In genomic region chr20:6142348-6142993, GRCh38 we compare ENCODE assay signal across 9 cellular contexts. TPM values are rescaled to one million over a fixed set of nuclear protein-coding genes. Genes with fewer than 3 reads are reported as not detected.
DNase-seq lines count a peak whose midpoint lies in the region; ATAC-seq and TF ChIP-seq lines count a peak whose summit lies in the region.
"Had no signal": no experiment of that assay in that cellular context is flagged by ENCODE, and none has a peak within 500 bp of the region (broad histone marks: within the 10 kb centered on the region; RNA-seq: fewer than 3 reads in every experiment).

No MANE protein-coding gene starts in this region.

- H3K27me3 ChIP-seq in MM.1S (replicated peaks; ENCODE audit: insufficient read depth, low read length), result no peaks in the 10 kb centered on the region

- H3K4me1 Mint-ChIP-seq in brain (peaks cover 4% of the 10 kb centered on the region), immature natural killer cell (no peaks in the 10 kb centered on the region)

- H3K36me3 ChIP-seq in MM.1S (replicated peaks; ENCODE audit: insufficient read depth, low read length), result no peaks in the 10 kb centered on the region

- H4K20me1 ChIP-seq in MM.1S (ENCODE audit: insufficient read depth, low read length), result no peaks in the 10 kb centered on the region

- H3K9me3 ChIP-seq in MM.1S (replicated peaks; ENCODE audit: insufficient read depth, low read length), result no peaks in the 10 kb centered on the region

- no peak overlapping the region for H3K4me3 ChIP-seq in MM.1S (ENCODE audit: low read length)

- H3K9me2 ChIP-seq in MM.1S (replicated peaks; ENCODE audit: insufficient read depth, low read length), result no peaks in the 10 kb centered on the region

- TF ChIP-seq CTCF in MM.1S (IDR thresholded peaks at IDR 0.05; ENCODE audit: low read length) (peak; percentile 85), brain (conservative IDR thresholded peaks at IDR 0.05) (peak; percentile 81 to 84)

- H3K27ac Mint-ChIP-seq in brain (peak overlapping the region in 1 of 5 experiments; percentile 34), immature natural killer cell (no peak overlapping the region)
- H3K27ac Mint-ChIP-seq: activated naive CD4-positive, alpha-beta T cell treated with anti-CD3 and anti-CD28 coated beads, Interleukin-2, amount 50 U/mL, for 72 hours had no signal

- peaks cover 16% of the 10 kb centered on the region for H3K27me3 Mint-ChIP-seq in brain
- peaks cover 0 to 12% (median 0%) of the 10 kb centered on the region in 3 donors for H3K27me3 Mint-ChIP-seq in immature natural killer cell (ENCODE audit: low read depth in 3 of 3)

- H2AFZ ChIP-seq in MM.1S (ENCODE audit: low read length), result no peak overlapping the region

- H3K4me1 ChIP-seq in MM.1S (ENCODE audit: low read length), result no peaks in the 10 kb centered on the region

- peak overlapping the region in 1 of 5 experiments; percentile 61 for H3K4me3 Mint-ChIP-seq in brain
- no peak overlapping the region for H3K4me3 Mint-ChIP-seq in immature natural killer cell

- H3K4me2 ChIP-seq in MM.1S (ENCODE audit: low read depth, low read length), result no peak overlapping the region

- no peaks in the 10 kb centered on the region for H3K79me2 ChIP-seq in MM.1S (ENCODE audit: low read length)

- DNase-seq in DMS53 (lab: John Stamatoyannopoulos, UW), result peak; percentile 80
- DNase-seq in MM.1S, result peak; percentile 62
- peak; percentile 69 for DNase-seq in SHP77 treated with DMSO at 0.1 percent for 48 hours (lab: John Stamatoyannopoulos, UW)
- DNase-seq in immature natural killer cell, result peak; percentile 11 to 26 (median 23)
- peak; percentile 8 for DNase-seq in stimulated activated CD4-positive, alpha-beta T cell treated with anti-CD3 and anti-CD28 coated beads, Interleukin-1b, Interleukin-23, amount 100 ng/mL, for 48 hours
- no peak for DNase-seq in NCI-H187 treated with DMSO at 0.1 percent for 48 hours (lab: John Stamatoyannopoulos, UW)

- no peak overlapping the region for H3K9ac ChIP-seq in MM.1S (ENCODE audit: low read length)

- H3K27ac ChIP-seq in MM.1S (ENCODE audit: low read length), result no peak overlapping the region

- peak; percentile 82 for ATAC-seq in GM21723 (IDR thresholded peaks at IDR 0.05; ENCODE audit: unreplicated experiment)

- no peaks in the 10 kb centered on the region for H3F3A ChIP-seq in MM.1S (ENCODE audit: insufficient read depth, low read length)

- peaks cover 5 to 16% (median 7%) of the 10 kb centered on the region in 5 experiments for H3K9me3 Mint-ChIP-seq in brain
- H3K9me3 Mint-ChIP-seq in immature natural killer cell, result no peaks in the 10 kb centered on the region
- H3K9me3 Mint-ChIP-seq: activated naive CD4-positive, alpha-beta T cell treated with anti-CD3 and anti-CD28 coated beads, Interleukin-2, amount 50 U/mL, for 72 hours had no signal

- H3K36me3 Mint-ChIP-seq in brain (no peaks in the 10 kb centered on the region), immature natural killer cell (no peaks in the 10 kb centered on the region)
- H3K36me3 Mint-ChIP-seq: activated naive CD4-positive, alpha-beta T cell treated with anti-CD3 and anti-CD28 coated beads, Interleukin-2, amount 50 U/mL, for 72 hours had no signal

RNA-seq across cellular contexts. Expression of gene FERMT1, which starts 19.6 kb away (rescaled TPM):
- polyA plus RNA-seq in brain (ENCODE audit: insufficient read depth, low read depth, low replicate concordance) (0.85 TPM), immature natural killer cell (not detected)
